Comparison of ENCODE assay signal across 10 cellular contexts in the genomic region with DNA sequence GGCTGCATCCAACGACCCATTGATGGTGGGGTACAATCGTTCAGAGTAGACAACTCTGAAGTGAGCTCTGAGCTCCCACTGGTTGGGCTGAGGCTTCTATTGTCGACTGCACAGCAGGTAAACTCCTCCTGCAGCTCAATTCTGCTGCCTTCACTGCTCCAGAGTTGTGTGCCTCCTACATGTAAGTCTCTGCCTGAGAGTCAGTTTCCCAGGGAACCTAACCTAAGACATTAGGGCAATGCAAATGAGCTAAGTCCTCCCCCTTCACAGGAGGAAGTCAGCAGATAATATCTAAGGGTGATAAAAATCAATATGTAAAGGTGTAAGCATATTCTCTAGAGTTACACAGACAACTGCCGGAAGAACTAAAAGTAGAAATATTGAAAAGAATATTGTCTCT. TPM values are rescaled to one million over a fixed set of nuclear protein-coding genes. Genes with fewer than 3 reads are reported as not detected.
A peak's percentile ranks its signal among the peaks of the same experiment; 100 is the strongest.
DNase-seq lines count a peak whose midpoint lies in the region; ATAC-seq and TF ChIP-seq lines count a peak whose summit lies in the region.
"Had no signal": no experiment of that assay in that cellular context is flagged by ENCODE, and none has a peak within 500 bp of the region (broad histone marks: within the 10 kb centered on the region; RNA-seq: fewer than 3 reads in every experiment).

No MANE protein-coding gene starts in this region.

- H3K4me1 Mint-ChIP-seq in WTC11: peaks cover 14% of the 10 kb centered on the region

- in situ Hi-C loops in GM13976 (cut with MboI; ENCODE audit: low sequenced_read_pairs, unreplicated experiment): no loop called here

- H3K27ac ChIP-seq in osteoblast (ENCODE audit: low read depth, low read length): no peak overlapping the region
- H3K27ac ChIP-seq in esophagus muscularis mucosa (replicated peaks in 1 of 4): no peak overlapping the region
- H3K27ac ChIP-seq: cardiac muscle cell, ovary had no signal

- no peaks in the 10 kb centered on the region for H3K36me3 ChIP-seq in osteoblast (ENCODE audit: insufficient read depth, low read length)
- H3K36me3 ChIP-seq in esophagus muscularis mucosa: no peaks in the 10 kb centered on the region
- H3K36me3 ChIP-seq: cardiac muscle cell, ovary had no signal

- H3K4me3 Mint-ChIP-seq in WTC11: no peak overlapping the region

- TF ChIP-seq CTCF in GM10266 (IDR thresholded peaks at IDR 0.05; ENCODE audit: control insufficient read depth, insufficient read depth, low read depth, missing control alignments): no peak
- no peak for TF ChIP-seq CTCF in WTC11 (IDR thresholded peaks at IDR 0.05)
- no peak for TF ChIP-seq CTCF in osteoblast (IDR thresholded peaks at IDR 0.05; ENCODE audit: extremely low read depth, low read depth, low read length)
- no peak for TF ChIP-seq CTCF in esophagus muscularis mucosa (IDR thresholded peaks at IDR 0.05)
- no peak for TF ChIP-seq CTCF in GM13976 (IDR thresholded peaks at IDR 0.05; ENCODE audit: borderline replicate concordance, control extremely low read depth, extremely low read depth, insufficient read depth, missing control alignments)

- no peaks in the 10 kb centered on the region for H3K27me3 ChIP-seq in osteoblast (ENCODE audit: insufficient read depth, low read length)
- no peaks in the 10 kb centered on the region for H3K27me3 ChIP-seq in esophagus muscularis mucosa
- H3K27me3 ChIP-seq: cardiac muscle cell, ovary had no signal

- H2AFZ ChIP-seq in osteoblast (ENCODE audit: low read length): no peak overlapping the region

- H3K79me2 ChIP-seq in osteoblast (ENCODE audit: insufficient read depth, low read length): no peaks in the 10 kb centered on the region

- no peak overlapping the region for H3K27ac Mint-ChIP-seq in WTC11

- POLR2A ChIA-PET in WTC11 (lab: Charles Lee): interaction anchor here (0.5 to 1.2 kb wide), 2 partner anchors 11 to 21 kb away, joined by 3 to 5 read pairs; no protein-coding TSS in a partner anchor

- H3K9me3 ChIP-seq in osteoblast (ENCODE audit: low read depth, low read length) (no peaks in the 10 kb centered on the region), esophagus muscularis mucosa (no peaks in the 10 kb centered on the region)
- H3K9me3 ChIP-seq: ovary had no signal

- H4K20me1 ChIP-seq in osteoblast (ENCODE audit: insufficient read depth, low read length): no peaks in the 10 kb centered on the region

- H3K4me1 ChIP-seq in osteoblast (ENCODE audit: insufficient read depth, low read length) (no peaks in the 10 kb centered on the region), esophagus muscularis mucosa (peaks cover 0 to 37% (median 22%) of the 10 kb centered on the region in 4 donors)

- no peak for TF ChIP-seq POLR2A in esophagus muscularis mucosa (IDR thresholded peaks at IDR 0.05; ENCODE audit: low read depth)

- DNase-seq in GM10266 (ENCODE audit: extremely low spot score) (peak; percentile 33), WTC11 (ENCODE audit: low spot score) (no peak), osteoblast (ENCODE audit: insufficient read length, low spot score, missing footprints) (no peak), middle frontal gyrus (ENCODE audit: extremely low spot score, low spot score) (no peak), esophagus muscularis mucosa (ENCODE audit: extremely low spot score) (no peak), GM13976 (ENCODE audit: low spot score) (no peak)
- DNase-seq: ovary had no signal

- peaks cover 10% of the 10 kb centered on the region for H3K9me3 Mint-ChIP-seq in WTC11

- H3K27me3 Mint-ChIP-seq in WTC11 (ENCODE audit: low read depth): peaks cover 4% of the 10 kb centered on the region; the same call in 1 of the 2 replicates

- intact Hi-C loops in esophagus muscularis mucosa (cut with DNase I): no loop called here

- H3K36me3 Mint-ChIP-seq in WTC11: peaks cover 10% of the 10 kb centered on the region

- CTCF ChIA-PET in WTC11 (lab: Charles Lee): interaction anchor here (0.9 to 1.6 kb wide), 2 partner anchors 14 to 746 kb away, joined by 3 to 6 read pairs; no protein-coding TSS in a partner anchor

- no peak overlapping the region for H3K4me2 ChIP-seq in osteoblast (ENCODE audit: insufficient read depth, low read length)

- WGBS in esophagus muscularis mucosa: 90% methylated on average over 2 of the region's 4 CpGs

- no peak overlapping the region for H3K4me3 ChIP-seq in osteoblast (ENCODE audit: insufficient read depth, low read length)
- no peak overlapping the region for H3K4me3 ChIP-seq in esophagus muscularis mucosa
- H3K4me3 ChIP-seq: cardiac muscle cell, ovary had no signal

- no peak for TF ChIP-seq EP300 in esophagus muscularis mucosa (IDR thresholded peaks at IDR 0.05)

- ATAC-seq in GM19372 (IDR thresholded peaks at IDR 0.05; ENCODE audit: low read depth, unreplicated experiment) (peak; percentile 44), HG03039 (IDR thresholded peaks at IDR 0.05; ENCODE audit: unreplicated experiment) (peak; percentile 56), WTC11 (peak; percentile 73)

TF ChIP-seq in WTC11, 78 proteins besides CTCF, POLR2A, EP300 and RAD21:
- TF ChIP-seq, protein P1, sequence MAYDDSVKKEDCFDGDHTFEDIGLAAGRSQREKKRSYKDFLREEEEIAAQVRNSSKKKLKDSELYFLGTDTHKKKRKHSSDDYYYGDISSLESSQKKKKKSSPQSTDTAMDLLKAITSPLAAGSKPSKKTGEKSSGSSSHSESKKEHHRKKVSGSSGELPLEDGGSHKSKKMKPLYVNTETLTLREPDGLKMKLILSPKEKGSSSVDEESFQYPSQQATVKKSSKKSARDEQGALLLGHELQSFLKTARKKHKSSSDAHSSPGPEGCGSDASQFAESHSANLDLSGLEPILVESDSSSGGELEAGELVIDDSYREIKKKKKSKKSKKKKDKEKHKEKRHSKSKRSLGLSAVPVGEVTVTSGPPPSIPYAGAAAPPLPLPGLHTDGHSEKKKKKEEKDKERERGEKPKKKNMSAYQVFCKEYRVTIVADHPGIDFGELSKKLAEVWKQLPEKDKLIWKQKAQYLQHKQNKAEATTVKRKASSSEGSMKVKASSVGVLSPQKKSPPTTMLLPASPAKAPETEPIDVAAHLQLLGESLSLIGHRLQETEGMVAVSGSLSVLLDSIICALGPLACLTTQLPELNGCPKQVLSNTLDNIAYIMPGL (CRISPR knock-in tag; IDR thresholded peaks at IDR 0.05): no peak
- TF ChIP-seq ZNF423 (CRISPR knock-in tag; IDR thresholded peaks at IDR 0.05): peak; percentile 29; the same call in 1 of the 2 replicates

RNA-seq across cellular contexts. Expression of a gene that starts 22.5 kb away (rescaled TPM):
- total RNA-seq in WTC11 (2021) (4.4 to 6.3 TPM (median 5.7 TPM) in 3 replicates), osteoblast (8.5 and 9.0 TPM in 2 replicates), esophagus muscularis mucosa (10 to 100 TPM; 15.4 to 28.7 (median 22.7) TPM)
